ENCODE assay signal across 1 cellular context in genomic region chr11:62025429-62026105, GRCh38.
TF ChIP-seq lines count a peak whose summit lies in the region.

No MANE protein-coding gene starts in this region.

TF ChIP-seq in K562, 482 proteins besides CTCF, POLR2A, EP300 and RAD21 (continued from another document and continues in another):
- peak; percentile 91 to 95 for TF ChIP-seq AFF1 (IDR thresholded peaks at IDR 0.05; ENCODE audit: low read depth in 1 of 2, partially characterized antibody in 2 of 2)
- TF ChIP-seq SMC3 (conservative IDR thresholded peaks at IDR 0.05; ENCODE audit: insufficient read depth, low read depth, low read length): no peak; the same call in 1 of the 2 replicates
- peak; percentile 55 for TF ChIP-seq TAF1 (IDR thresholded peaks at IDR 0.05; ENCODE audit: control insufficient read depth, extremely low read depth, insufficient read depth, low read length, severe bottlenecking)
- no peak; the same call in 1 of the 2 replicates for TF ChIP-seq ZC3H11A (IDR thresholded peaks at IDR 0.05; ENCODE audit: low read depth, low read length)
- no peak for TF ChIP-seq EWSR1 (IDR thresholded peaks at IDR 0.05; ENCODE audit: borderline replicate concordance, low read depth, partially characterized antibody)
- TF ChIP-seq TFAP4 (CRISPR knock-in tag; IDR thresholded peaks at IDR 0.05; ENCODE audit: borderline replicate concordance): peak; percentile 88
- no peak for TF ChIP-seq HOXB6 (CRISPR knock-in tag; IDR thresholded peaks at IDR 0.05; ENCODE audit: borderline replicate concordance)
- peak; percentile 98 for TF ChIP-seq BHLHE40 (IDR thresholded peaks at IDR 0.05; ENCODE audit: low read length)
- TF ChIP-seq HSF4 (CRISPR knock-in tag; IDR thresholded peaks at IDR 0.05; ENCODE audit: borderline replicate concordance): no peak; the same call in 1 of the 2 replicates
- no peak for TF ChIP-seq DIDO1 (tag; IDR thresholded peaks at IDR 0.05; ENCODE audit: low read depth)
- peak; percentile 95 for TF ChIP-seq MYC (IDR thresholded peaks at IDR 0.05; ENCODE audit: low read depth, low read length)
- no peak for TF ChIP-seq MYC (CRISPR knock-in tag; IDR thresholded peaks at IDR 0.05; ENCODE audit: borderline replicate concordance, low read depth)
- no peak for TF ChIP-seq ZNF551 (CRISPR knock-in tag; IDR thresholded peaks at IDR 0.05)
- peak; percentile 92 for TF ChIP-seq CBFA2T3 (IDR thresholded peaks at IDR 0.05)
- no peak for TF ChIP-seq TCFL5 (CRISPR knock-in tag; conservative IDR thresholded peaks at IDR 0.05)
- TF ChIP-seq CBFB (CRISPR knock-in tag; IDR thresholded peaks at IDR 0.05): peak; percentile 91; the same call in 1 of the 2 replicates
- TF ChIP-seq U2AF1 (optimal IDR thresholded peaks at IDR 0.05; ENCODE audit: low read depth, low read length): no peak
- no peak for TF ChIP-seq ELF2 (CRISPR knock-in tag; IDR thresholded peaks at IDR 0.05)
- no peak; the same call in 1 of the 2 replicates for TF ChIP-seq ZNF384 (IDR thresholded peaks at IDR 0.05; ENCODE audit: low read depth, low read length)
- no peak for TF ChIP-seq ZNF583 (CRISPR knock-in tag; IDR thresholded peaks at IDR 0.05)
- peak; percentile 93 for TF ChIP-seq MTA3 (IDR thresholded peaks at IDR 0.05; ENCODE audit: borderline replicate concordance)
- peak; percentile 56 for TF ChIP-seq SAP30 (IDR thresholded peaks at IDR 0.05; ENCODE audit: borderline replicate concordance, insufficient read depth, low read depth, low read length, poor library complexity, severe bottlenecking)
- no peak for TF ChIP-seq DLX4 (CRISPR knock-in tag; IDR thresholded peaks at IDR 0.05)
- TF ChIP-seq NFIC (IDR thresholded peaks at IDR 0.05): peak; percentile 86
- TF ChIP-seq FOS (IDR thresholded peaks at IDR 0.05; ENCODE audit: extremely low read depth, insufficient read length): no peak
- TF ChIP-seq ZKSCAN1 (IDR thresholded peaks at IDR 0.05; ENCODE audit: low read depth, low read length): peak; percentile 82
- no peak for TF ChIP-seq NR3C1 (CRISPR knock-in tag; IDR thresholded peaks at IDR 0.05)
- TF ChIP-seq STAG1 (CRISPR knock-in tag; IDR thresholded peaks at IDR 0.05; ENCODE audit: borderline replicate concordance): no peak
- TF ChIP-seq CCNT2 (IDR thresholded peaks at IDR 0.05; ENCODE audit: borderline replicate concordance, extremely low read depth, insufficient read length, low read depth, low read length): peak; percentile 91
- TF ChIP-seq MTF1 (CRISPR knock-in tag; IDR thresholded peaks at IDR 0.05; ENCODE audit: borderline replicate concordance): no peak
- TF ChIP-seq STAT6 (CRISPR knock-in tag; IDR thresholded peaks at IDR 0.05): peak; percentile 39; the same call in 1 of the 2 replicates
- TF ChIP-seq NONO (IDR thresholded peaks at IDR 0.05; ENCODE audit: low read depth in 2 of 2, low read length in 1 of 2): no peak; a peak in 1 of 4 replicates
- peak; percentile 94 for TF ChIP-seq LCOR (CRISPR knock-in tag; IDR thresholded peaks at IDR 0.05)
- no peak for TF ChIP-seq NCOA2 (IDR thresholded peaks at IDR 0.05; ENCODE audit: partially characterized antibody in 2 of 2)
- no peak; a peak in 1 of 4 replicates for TF ChIP-seq SIN3A (IDR thresholded peaks at IDR 0.05; ENCODE audit: borderline replicate concordance in 2 of 2, control insufficient read depth in 1 of 2, low read depth in 2 of 2, low read length in 2 of 2)
- TF ChIP-seq PCBP2 (IDR thresholded peaks at IDR 0.05; ENCODE audit: low read depth, low read length, poor library complexity, severe bottlenecking): no peak
- TF ChIP-seq E2F1 (CRISPR knock-in tag; IDR thresholded peaks at IDR 0.05): no peak
- 0 out of 2 replicates have a peak, but pooled peaks have one; percentile 50 for TF ChIP-seq PYGO2 (tag; IDR thresholded peaks at IDR 0.05)
- no peak for TF ChIP-seq NR2F6 (CRISPR knock-in tag; IDR thresholded peaks at IDR 0.05)
- peak; percentile 36; the same call in 1 of the 2 replicates for TF ChIP-seq GATAD2B (IDR thresholded peaks at IDR 0.05; ENCODE audit: borderline replicate concordance)
- no peak for TF ChIP-seq ZBTB34 (CRISPR knock-in tag; IDR thresholded peaks at IDR 0.05)
- TF ChIP-seq BCOR (IDR thresholded peaks at IDR 0.05): peak; percentile 94
- TF ChIP-seq BDP1 (IDR thresholded peaks at IDR 0.05; ENCODE audit: insufficient read depth, insufficient read length): no peak
- TF ChIP-seq RCOR1 (IDR thresholded peaks at IDR 0.05; ENCODE audit: borderline replicate concordance in 1 of 2, low read depth in 2 of 2, low read length in 2 of 2): peak; percentile 79 to 96
- no peak for TF ChIP-seq TAF15 (IDR thresholded peaks at IDR 0.05; ENCODE audit: low read depth, low read length)
- TF ChIP-seq U2AF2 (optimal IDR thresholded peaks at IDR 0.05; ENCODE audit: low read depth, low read length): no peak
- no peak for TF ChIP-seq SAFB2 (IDR thresholded peaks at IDR 0.05; ENCODE audit: borderline replicate concordance, low read depth, low read length, severe bottlenecking)
- TF ChIP-seq ZHX1 (conservative IDR thresholded peaks at IDR 0.05; ENCODE audit: low read length): no peak
- peak; percentile 61; the same call in 1 of the 2 replicates for TF ChIP-seq ZFX (CRISPR knock-in tag; IDR thresholded peaks at IDR 0.05)
- no peak for TF ChIP-seq MIER1 (IDR thresholded peaks at IDR 0.05; ENCODE audit: low read depth)
- peak; percentile 89 for TF ChIP-seq ETV1 (tag; conservative IDR thresholded peaks at IDR 0.05; ENCODE audit: low read depth)
- TF ChIP-seq ZNF766 (CRISPR knock-in tag; conservative IDR thresholded peaks at IDR 0.05): peak; percentile 93
- TF ChIP-seq GABPA (tag; conservative IDR thresholded peaks at IDR 0.05; ENCODE audit: low read depth): peak; percentile 80
- TF ChIP-seq HNRNPL (IDR thresholded peaks at IDR 0.05; ENCODE audit: low read depth, low read length): no peak
- TF ChIP-seq KDM5B (IDR thresholded peaks at IDR 0.05; ENCODE audit: insufficient replicate concordance, low read depth, low read length): peak; percentile 48
- TF ChIP-seq XRCC3 (IDR thresholded peaks at IDR 0.05): no peak
- peak; percentile 91 for TF ChIP-seq ZNF24 (IDR thresholded peaks at IDR 0.05)
- peak; percentile 73 for TF ChIP-seq ZBTB12 (CRISPR knock-in tag; IDR thresholded peaks at IDR 0.05)
- no peak for TF ChIP-seq SRSF1 (IDR thresholded peaks at IDR 0.05; ENCODE audit: low read depth, low read length)
